8 cellular contexts compared by ENCODE assay signal in the genomic region with DNA sequence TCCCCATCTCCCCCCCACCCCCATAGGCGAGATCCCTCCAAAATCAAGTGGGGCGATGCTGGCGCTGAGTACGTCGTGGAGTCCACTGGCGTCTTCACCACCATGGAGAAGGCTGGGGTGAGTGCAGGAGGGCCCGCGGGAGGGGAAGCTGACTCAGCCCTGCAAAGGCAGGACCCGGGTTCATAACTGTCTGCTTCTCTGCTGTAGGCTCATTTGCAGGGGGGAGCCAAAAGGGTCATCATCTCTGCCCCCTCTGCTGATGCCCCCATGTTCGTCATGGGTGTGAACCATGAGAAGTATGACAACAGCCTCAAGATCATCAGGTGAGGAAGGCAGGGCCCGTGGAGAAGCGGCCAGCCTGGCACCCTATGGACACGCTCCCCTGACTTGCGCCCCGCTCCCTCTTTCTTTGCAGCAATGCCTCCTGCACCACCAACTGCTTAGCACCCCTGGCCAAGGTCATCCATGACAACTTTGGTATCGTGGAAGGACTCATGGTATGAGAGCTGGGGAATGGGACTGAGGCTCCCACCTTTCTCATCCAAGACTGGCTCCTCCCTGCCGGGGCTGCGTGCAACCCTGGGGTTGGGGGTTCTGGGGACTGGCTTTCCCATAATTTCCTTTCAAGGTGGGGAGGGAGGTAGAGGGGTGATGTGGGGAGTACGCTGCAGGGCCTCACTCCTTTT. TPM values are rescaled to one million over a fixed set of nuclear protein-coding genes. Genes with fewer than 3 reads are reported as not detected.
A peak's percentile ranks its signal among the peaks of the same experiment; 100 is the strongest.
DNase-seq lines count a peak whose midpoint lies in the region; ATAC-seq and TF ChIP-seq lines count a peak whose summit lies in the region.

No MANE protein-coding gene starts in this region.

- peaks cover 94% of the 10 kb centered on the region for H3K36me3 Mint-ChIP-seq in stimulated activated effector memory CD8-positive, alpha-beta T cell treated with anti-CD3 and anti-CD28 coated beads, Interleukin-12 subunit alpha, Interleukin-12 subunit beta, amount 100 ng/mL, for 72 hours

- TF ChIP-seq CTCF in VCaP (conservative IDR thresholded peaks at IDR 0.05) (no peak), fibroblast of pulmonary artery (IDR thresholded peaks at IDR 0.05; ENCODE audit: low read length, missing control alignments) (no peak)

- H3K4me1 Mint-ChIP-seq in stimulated activated effector memory CD8-positive, alpha-beta T cell treated with anti-CD3 and anti-CD28 coated beads, Interleukin-12 subunit alpha, Interleukin-12 subunit beta, amount 100 ng/mL, for 72 hours = peaks cover 71% of the 10 kb centered on the region

- peak overlapping the region; percentile 100 for H3K27ac Mint-ChIP-seq in stimulated activated effector memory CD8-positive, alpha-beta T cell treated with anti-CD3 and anti-CD28 coated beads, Interleukin-12 subunit alpha, Interleukin-12 subunit beta, amount 100 ng/mL, for 72 hours

- peak overlapping the region; percentile 99 for H3K4me3 Mint-ChIP-seq in stimulated activated effector memory CD8-positive, alpha-beta T cell treated with anti-CD3 and anti-CD28 coated beads, Interleukin-12 subunit alpha, Interleukin-12 subunit beta, amount 100 ng/mL, for 72 hours

- no peak for ATAC-seq in stimulated activated effector memory CD8-positive, alpha-beta T cell treated with anti-CD3 and anti-CD28 coated beads, Interleukin-12 subunit alpha, Interleukin-12 subunit beta, amount 100 ng/mL, for 72 hours
- no peak for ATAC-seq in GM19324 (IDR thresholded peaks at IDR 0.05; ENCODE audit: low FRiP score, unreplicated experiment)

- no peaks in the 10 kb centered on the region for H3K9me3 Mint-ChIP-seq in stimulated activated effector memory CD8-positive, alpha-beta T cell treated with anti-CD3 and anti-CD28 coated beads, Interleukin-12 subunit alpha, Interleukin-12 subunit beta, amount 100 ng/mL, for 72 hours

- H3K27ac ChIP-seq in VCaP = peak overlapping the region; percentile 98

- H3K4me3 ChIP-seq in fibroblast of pulmonary artery (replicated peaks; ENCODE audit: low read depth, low read length) = peak overlapping the region; percentile 98

- DNase-seq in DMS 273 (lab: John Stamatoyannopoulos, UW; ENCODE audit: unreplicated experiment) (peak; percentile 44), DMS 273 treated with DMSO at 0.1 percent for 48 hours (lab: John Stamatoyannopoulos, UW) (no peak), fibroblast of pulmonary artery (ENCODE audit: low read depth) (no peak), ureter (ENCODE audit: low spot score) (no peak), SKM-1 (lab: John Stamatoyannopoulos, UW; ENCODE audit: unreplicated experiment) (no peak)
- DNase-seq in stimulated activated effector memory CD8-positive, alpha-beta T cell treated with anti-CD3 and anti-CD28 coated beads, Interleukin-12 subunit alpha, Interleukin-12 subunit beta, amount 100 ng/mL, for 72 hours (ENCODE audit: low spot score in 2 of 2) = peak in 1 of 2 donors; percentile 63

RNA-seq across cellular contexts. Expression of a gene that starts 2.7 kb away (rescaled TPM):
- 2,120 TPM for total RNA-seq in ureter

RNA-seq across cellular contexts. Expression of a gene that starts 18.8 kb away (rescaled TPM):
- total RNA-seq in ureter = 13.7 TPM

RNA-seq across cellular contexts. Expression of a gene that starts 31.1 kb away (rescaled TPM):
- 51.7 TPM for total RNA-seq in ureter

RNA-seq across cellular contexts. Expression of a gene that starts 43.1 kb away (rescaled TPM):
- total RNA-seq in ureter = 24.0 TPM

RNA-seq across cellular contexts. Expression of a gene that starts 44.0 kb away (rescaled TPM):
- 150 TPM for total RNA-seq in ureter
